1 cellular context compared by ENCODE assay signal in the genomic region with DNA sequence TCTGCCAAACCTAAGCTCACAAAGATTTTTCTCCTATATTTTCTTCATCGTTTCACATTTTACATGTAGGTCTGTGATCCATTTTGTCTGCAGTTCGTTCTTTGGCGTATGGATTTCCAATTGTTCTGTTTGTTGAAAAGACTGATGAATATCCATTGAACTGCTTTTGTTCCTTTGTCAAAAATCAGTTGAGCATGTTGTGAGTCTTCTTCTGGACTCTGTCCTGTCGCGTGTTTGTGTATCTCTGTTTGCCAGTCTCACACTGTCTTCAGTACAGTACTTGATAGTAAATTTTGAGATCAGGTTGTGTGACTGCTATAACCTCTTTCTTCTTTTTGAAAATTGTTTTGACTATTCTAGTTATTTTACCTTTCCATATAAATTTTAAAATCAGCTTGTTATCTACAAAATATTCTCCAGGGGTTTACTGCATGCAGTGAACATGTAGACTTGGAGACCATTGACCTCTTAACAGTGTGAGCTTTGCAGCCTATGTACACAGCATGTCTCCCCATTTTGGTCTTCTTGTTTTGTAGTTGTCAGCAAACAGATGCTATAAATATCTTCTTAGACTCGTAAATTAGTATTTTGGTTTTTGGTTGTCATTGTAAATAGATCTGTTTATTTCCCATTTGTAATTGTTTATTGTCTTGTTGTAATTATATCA.
TF ChIP-seq lines count a peak whose summit lies in the region.

No MANE protein-coding gene starts in this region.

TF ChIP-seq in A549, 52 proteins besides CTCF, POLR2A, EP300 and RAD21 (continued from another document):
- no peak for TF ChIP-seq CBX2 (IDR thresholded peaks at IDR 0.05; ENCODE audit: borderline replicate concordance, low read depth)
- no peak for TF ChIP-seq FOXS1 (CRISPR knock-in tag; IDR thresholded peaks at IDR 0.05)
- no peak for TF ChIP-seq FOSL2 (IDR thresholded peaks at IDR 0.05)
- no peak for TF ChIP-seq FOSL2 (CRISPR knock-in tag; IDR thresholded peaks at IDR 0.05)
- TF ChIP-seq, protein P1, sequence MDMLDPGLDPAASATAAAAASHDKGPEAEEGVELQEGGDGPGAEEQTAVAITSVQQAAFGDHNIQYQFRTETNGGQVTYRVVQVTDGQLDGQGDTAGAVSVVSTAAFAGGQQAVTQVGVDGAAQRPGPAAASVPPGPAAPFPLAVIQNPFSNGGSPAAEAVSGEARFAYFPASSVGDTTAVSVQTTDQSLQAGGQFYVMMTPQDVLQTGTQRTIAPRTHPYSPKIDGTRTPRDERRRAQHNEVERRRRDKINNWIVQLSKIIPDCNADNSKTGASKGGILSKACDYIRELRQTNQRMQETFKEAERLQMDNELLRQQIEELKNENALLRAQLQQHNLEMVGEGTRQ (IDR thresholded peaks at IDR 0.05) = no peak
TF ChIP-seq in A549: peak in this region for 0.
